In the genomic region with DNA sequence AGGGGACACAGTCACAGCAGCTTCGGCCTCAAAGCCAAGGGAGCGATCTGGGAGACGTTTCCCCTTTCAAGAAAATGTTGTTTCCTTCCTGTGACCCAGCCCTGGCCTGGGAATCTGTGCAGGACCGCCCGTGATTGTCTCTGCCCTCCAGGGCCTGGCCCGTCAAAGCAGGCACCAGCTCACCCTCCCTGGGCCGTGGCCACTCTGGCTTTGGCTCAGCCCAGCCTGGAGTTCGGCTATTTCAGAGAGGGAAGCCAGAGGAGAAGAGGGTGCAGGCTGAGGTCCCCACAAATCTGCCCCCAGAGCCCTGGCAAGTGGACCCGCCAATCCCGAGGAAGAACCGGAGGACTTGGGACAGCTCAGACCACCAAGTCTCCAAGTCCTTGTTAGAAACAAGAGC, we compare ENCODE assay signal across 20 cellular contexts. TPM values are rescaled to one million over a fixed set of nuclear protein-coding genes. Genes with fewer than 3 reads are reported as not detected.
A peak's percentile ranks its signal among the peaks of the same experiment; 100 is the strongest.
DNase-seq lines count a peak whose midpoint lies in the region; ATAC-seq, FAIRE-seq and TF ChIP-seq lines count a peak whose summit lies in the region.
"Had no signal": no experiment of that assay in that cellular context is flagged by ENCODE, and none has a peak within 500 bp of the region (broad histone marks: within the 10 kb centered on the region; RNA-seq: fewer than 3 reads in every experiment).

No MANE protein-coding gene starts in this region.

- FAIRE-seq in endothelial cell of umbilical vein (lab: Jason Lieb, UNC) (peak; percentile 76), kidney (lab: Jason Lieb, UNC) (no peak), HTR-8/SVneo (lab: Jason Lieb, UNC) (no peak)
- FAIRE-seq: D721Med, G401.6, GM12892 had no signal

- H3K4me3 ChIP-seq in Loucy (ENCODE audit: low read length, poor library complexity, severe bottlenecking) (no peak overlapping the region), endothelial cell of umbilical vein (replicated peaks in 1 of 3; ENCODE audit: insufficient read depth in 1 of 3, low read depth in 1 of 3, low read length in 3 of 3) (no peak overlapping the region), kidney (ENCODE audit: low read length in 2 of 2) (no peak overlapping the region), upper lobe of right lung (no peak overlapping the region)

- no peak for TF ChIP-seq POLR2A in endothelial cell of umbilical vein (IDR thresholded peaks at IDR 0.05; ENCODE audit: low read depth, low read length)

- H3K4me1 ChIP-seq in Loucy (ENCODE audit: insufficient read depth, low read length, poor library complexity, severe bottlenecking) = peaks cover 40% of the 10 kb centered on the region
- peaks cover 48% of the 10 kb centered on the region for H3K4me1 ChIP-seq in endothelial cell of umbilical vein (ENCODE audit: control insufficient read depth, extremely low read depth, insufficient read depth, low read length)
- H3K4me1 ChIP-seq in kidney (ENCODE audit: control insufficient read depth in 1 of 2, insufficient read depth in 1 of 2, low read depth in 1 of 2, low read length in 2 of 2) = peaks cover 2 to 4% of the 10 kb centered on the region in 2 donors
- H3K4me1 ChIP-seq in upper lobe of right lung = peaks cover 10% of the 10 kb centered on the region

- peak; percentile 19 for ATAC-seq in upper lobe of right lung
- ATAC-seq: CD8-positive, alpha-beta T cell had no signal

- H2AFZ ChIP-seq in Loucy (ENCODE audit: low read length) = no peak overlapping the region
- no peak overlapping the region for H2AFZ ChIP-seq in endothelial cell of umbilical vein (ENCODE audit: low read depth, low read length)

- dilution Hi-C loops in endothelial cell of umbilical vein (cut with MboI; ENCODE audit: extremely low pct_ligation_motif_present, low sequenced_read_pairs) = no loop called here

- no peaks in the 10 kb centered on the region for H3K9me3 ChIP-seq in Loucy (ENCODE audit: insufficient read depth, low read depth, low read length)
- no peaks in the 10 kb centered on the region for H3K9me3 ChIP-seq in endothelial cell of umbilical vein (replicated peaks; ENCODE audit: control insufficient read depth, insufficient read depth, low read length)
- no peaks in the 10 kb centered on the region for H3K9me3 ChIP-seq in kidney (ENCODE audit: control insufficient read depth in 1 of 2, low read length in 2 of 2)
- no peaks in the 10 kb centered on the region for H3K9me3 ChIP-seq in upper lobe of right lung

- H3K27ac ChIP-seq in endothelial cell of umbilical vein (ENCODE audit: insufficient read depth, low read depth, low read length) = no peak overlapping the region
- H3K27ac ChIP-seq in kidney (ENCODE audit: low read depth in 2 of 2, low read length in 2 of 2) = peak overlapping the region in 1 of 2 donors; percentile 51
- H3K27ac ChIP-seq in upper lobe of right lung = no peak overlapping the region
- H3K27ac ChIP-seq: RWPE1 had no signal

- TF ChIP-seq CTCF in Loucy (conservative IDR thresholded peaks at IDR 0.05; ENCODE audit: low read length) = no peak
- TF ChIP-seq CTCF in endothelial cell of umbilical vein (IDR thresholded peaks at IDR 0.05; ENCODE audit: extremely low read depth in 1 of 2, insufficient read depth in 1 of 2, low read depth in 1 of 2, low read length in 2 of 2) = no peak
- no peak for TF ChIP-seq CTCF in kidney (IDR thresholded peaks at IDR 0.05; ENCODE audit: borderline replicate concordance, extremely low read depth, insufficient read depth)
- TF ChIP-seq CTCF in upper lobe of right lung (IDR thresholded peaks at IDR 0.05) = no peak

- CTCF ChIA-PET in endothelial cell of umbilical vein (lab: Charles Lee) = interaction anchor here (4.6 to 6.2 kb wide), 2 partner anchors 17 to 54 kb away, joined by 42 to 48 read pairs; no protein-coding TSS in a partner anchor

- no peaks in the 10 kb centered on the region for H3K9me2 ChIP-seq in Loucy (replicated peaks; ENCODE audit: low read depth, low read length)

- H3K9me1 ChIP-seq in endothelial cell of umbilical vein (replicated peaks; ENCODE audit: control insufficient read depth, extremely low read depth, insufficient read depth, low read length) = no peaks in the 10 kb centered on the region

- DNase-seq in endothelial cell of umbilical vein (ENCODE audit: low read depth, low spot score) (peak; percentile 31), kidney (peak; percentile 81), upper lobe of right lung (no peak), HTR-8/SVneo (ENCODE audit: insufficient read length, low spot score) (no peak), GDM1 (lab: John Stamatoyannopoulos, UW) (no peak), NCI-H2081 (lab: John Stamatoyannopoulos, UW) (no peak)
- DNase-seq: CD8-positive, alpha-beta T cell; DMS79 treated with DMSO at 0.1 percent for 48 hours; NCI-H1417; NCI-H2081 treated with DMSO at 0.1 percent for 48 hours; NCI-H524 treated with DMSO at 0.1 percent for 48 hours; OCI-M1 had no signal

- intact Hi-C loops in endothelial cell of umbilical vein (cut with micrococcal nuclease) (loop anchor here (5.0 kb wide), 3 partner anchors 253 to 403 kb away; no protein-coding TSS in a partner anchor), kidney (cut with DNase I) (no loop called here), upper lobe of right lung (cut with DNase I) (no loop called here)

- POLR2A ChIA-PET in endothelial cell of umbilical vein (lab: Charles Lee) = no interaction called here

- no peaks in the 10 kb centered on the region for H4K20me1 ChIP-seq in Loucy (ENCODE audit: insufficient read depth, low read length, poor library complexity, severe bottlenecking)
- H4K20me1 ChIP-seq in endothelial cell of umbilical vein (replicated peaks; ENCODE audit: control insufficient read depth, extremely low read depth, insufficient read depth, low read length) = no peaks in the 10 kb centered on the region

- BruUV-seq in endothelial cell of umbilical vein (replicated peaks; lab: Mats Ljungman, UMichigan) = no TSS peak

- H3K9ac ChIP-seq in Loucy (ENCODE audit: low read depth, low read length, poor library complexity, severe bottlenecking) (no peak overlapping the region), endothelial cell of umbilical vein (replicated peaks; ENCODE audit: extremely low read depth, insufficient read depth, low read length) (no peak overlapping the region), kidney (ENCODE audit: low read length in 2 of 2) (no peak overlapping the region)

- H3K79me2 ChIP-seq in Loucy (ENCODE audit: insufficient read depth, low read length) = peaks cover 42% of the 10 kb centered on the region
- H3K79me2 ChIP-seq in endothelial cell of umbilical vein (ENCODE audit: control insufficient read depth, insufficient read depth, low read length) = peaks cover 48% of the 10 kb centered on the region

- H3F3A ChIP-seq in Loucy (ENCODE audit: low read depth) = peaks cover 15% of the 10 kb centered on the region

- H3K27me3 ChIP-seq in Loucy (ENCODE audit: insufficient read depth, low read length, poor library complexity, severe bottlenecking) (no peaks in the 10 kb centered on the region), endothelial cell of umbilical vein (ENCODE audit: control insufficient read depth in 2 of 2, insufficient read depth in 2 of 2, low read length in 2 of 2) (no peaks in the 10 kb centered on the region), upper lobe of right lung (peaks cover 71% of the 10 kb centered on the region)

- H3K4me2 ChIP-seq in Loucy (ENCODE audit: low read depth, low read length, poor library complexity, severe bottlenecking) (peak overlapping the region; percentile 29), endothelial cell of umbilical vein (ENCODE audit: insufficient read depth, low read length) (no peak overlapping the region)

- H3K36me3 ChIP-seq in Loucy (ENCODE audit: insufficient read depth, low read length) (peaks cover 8% of the 10 kb centered on the region; the same call in 1 of the 2 replicates), endothelial cell of umbilical vein (ENCODE audit: control insufficient read depth in 2 of 2, extremely low read depth in 1 of 2, insufficient read depth in 2 of 2, low read length in 2 of 2) (peaks cover 7 to 21% of the 10 kb centered on the region in 2 experiments), kidney (ENCODE audit: control insufficient read depth in 1 of 2, insufficient read depth in 2 of 2, low read length in 2 of 2) (peaks cover 0 to under 1% of the 10 kb centered on the region in 2 donors), upper lobe of right lung (no peaks in the 10 kb centered on the region)

TF ChIP-seq in endothelial cell of umbilical vein, 7 proteins besides CTCF, POLR2A, EP300 and RAD21:
- TF ChIP-seq EZH2 (IDR thresholded peaks at IDR 0.05; ENCODE audit: borderline replicate concordance, low read depth, low read length, severe bottlenecking) (no peak), MYC (IDR thresholded peaks at IDR 0.05; ENCODE audit: low read depth, low read length) (no peak)

RNA-seq across cellular contexts. Expression of a gene that starts 12.7 kb away (rescaled TPM):
- 62.2 and 63.9 TPM in 2 replicates for total RNA-seq in endothelial cell of umbilical vein
- 28.8 and 35.6 TPM in 2 replicates for polyA plus RNA-seq in endothelial cell of umbilical vein
- polyA plus RNA-seq in endothelial cell of umbilical vein (2011; cell fraction: cytosol; rRNA removed) = 25.9 and 36.8 TPM in 2 replicates
- 30.1 and 31.5 TPM in 2 replicates for polyA plus RNA-seq in endothelial cell of umbilical vein (2011; cell fraction: nucleus; rRNA removed)
- polyA plus RNA-seq in endothelial cell of umbilical vein (2012) = 33.0 and 37.6 TPM in 2 replicates
- 17.3 and 17.5 TPM in 2 replicates for polyA minus RNA-seq in endothelial cell of umbilical vein
- polyA minus RNA-seq in endothelial cell of umbilical vein (2011; cell fraction: cytosol; rRNA and poly(A)+ RNA removed) = 58.1 TPM
- 9.7 and 17.3 TPM in 2 replicates for polyA minus RNA-seq in endothelial cell of umbilical vein (2011; cell fraction: nucleus; rRNA and poly(A)+ RNA removed)
- 31.4 TPM for total RNA-seq in kidney
- polyA plus RNA-seq in kidney (ENCODE audit: insufficient read depth, low read depth, low replicate concordance) = 22.9 TPM
- total RNA-seq in upper lobe of right lung = 86.6 TPM

RNA-seq across cellular contexts. Expression of a gene that starts 13.6 kb away (rescaled TPM):
- total RNA-seq in endothelial cell of umbilical vein (not detected in 2 replicates), kidney (not detected), upper lobe of right lung (not detected)
- polyA plus RNA-seq in endothelial cell of umbilical vein (not detected in 2 replicates), kidney (ENCODE audit: insufficient read depth, low read depth, low replicate concordance) (not detected)
- not detected in 2 replicates for polyA plus RNA-seq in endothelial cell of umbilical vein (2011; cell fraction: cytosol; rRNA removed)
- not detected in 2 replicates for polyA plus RNA-seq in endothelial cell of umbilical vein (2011; cell fraction: nucleus; rRNA removed)
- not detected in 2 replicates for polyA plus RNA-seq in endothelial cell of umbilical vein (2012)
- polyA minus RNA-seq in endothelial cell of umbilical vein = not detected in 2 replicates
- not detected for polyA minus RNA-seq in endothelial cell of umbilical vein (2011; cell fraction: cytosol; rRNA and poly(A)+ RNA removed)
- not detected in 2 replicates for polyA minus RNA-seq in endothelial cell of umbilical vein (2011; cell fraction: nucleus; rRNA and poly(A)+ RNA removed)
- total RNA-seq: CD8-positive, alpha-beta T cell; H4 had no signal
- polyA plus RNA-seq: AG04450, BJ had no signal

Comparison
In these comparisons a context has a peak if more than half of its experiments do, and no peak if none do; other contexts are left out.
1. DNase-seq: peak in endothelial cell of umbilical vein (single experiment) and kidney (single experiment); none in upper lobe of right lung (single experiment), HTR-8/SVneo (single experiment), GDM1 (single experiment) and NCI-H2081 (0 of 2).